18 cellular contexts compared by ENCODE assay signal in genomic region chr18:48571619-48572384, GRCh38. TPM values are rescaled to one million over a fixed set of nuclear protein-coding genes. Genes with fewer than 3 reads are reported as not detected.
DNase-seq lines count a peak whose midpoint lies in the region; FAIRE-seq and TF ChIP-seq lines count a peak whose summit lies in the region.
"Had no signal": no experiment of that assay in that cellular context is flagged by ENCODE, and none has a peak within 500 bp of the region (broad histone marks: within the 10 kb centered on the region; RNA-seq: fewer than 3 reads in every experiment).

No MANE protein-coding gene starts in this region.

- H3K27ac ChIP-seq in mammary epithelial cell (ENCODE audit: insufficient read depth, low read depth, low read length) (no peak overlapping the region), kidney (ENCODE audit: low read depth in 2 of 2, low read length in 2 of 2) (no peak overlapping the region), tibial artery (peak overlapping the region; percentile 16 to 53)
- H3K27ac ChIP-seq: 22Rv1, BLaER1 had no signal

- H3K4me3 Mint-ChIP-seq in MCF 10A (ENCODE audit: unreplicated experiment), result no peak overlapping the region
- H3K4me3 Mint-ChIP-seq: CD8-positive, alpha-beta memory T cell had no signal

- no peak for FAIRE-seq in kidney (lab: Jason Lieb, UNC)
- FAIRE-seq: GM18507, RCC 7860 had no signal

- DNase-seq in MCF 10A (ENCODE audit: unreplicated experiment) (no peak), mammary epithelial cell (no peak), cardiac fibroblast (ENCODE audit: low read depth in 2 of 2) (peak; percentile 43 to 47), kidney (peak; percentile 5), tibial artery (no peak), GOT3 (lab: John Stamatoyannopoulos, UW) (no peak), AML-193 (lab: John Stamatoyannopoulos, UW) (no peak), T-helper 1 cell (no peak)
- DNase-seq: CD8-positive, alpha-beta memory T cell; DMS79 treated with DMSO at 0.1 percent for 48 hours; Kasumi-1; NCI-H187 treated with DMSO at 0.1 percent for 48 hours; NCI-H446; SHP77 treated with DMSO at 0.1 percent for 48 hours had no signal

- H3K36me3 Mint-ChIP-seq in MCF 10A (ENCODE audit: insufficient read depth, unreplicated experiment), result peaks cover 6% of the 10 kb centered on the region

- no TSS peak for BruUV-seq in MCF 10A (replicated peaks; lab: Mats Ljungman, UMichigan)
- no TSS peak for BruUV-seq in mammary epithelial cell (replicated peaks; lab: Mats Ljungman, UMichigan)

- H3K9me3 ChIP-seq in mammary epithelial cell (replicated peaks; ENCODE audit: insufficient read depth, low read length), result no peaks in the 10 kb centered on the region
- H3K9me3 ChIP-seq in kidney (ENCODE audit: control insufficient read depth in 1 of 2, low read length in 2 of 2), result no peaks in the 10 kb centered on the region
- no peaks in the 10 kb centered on the region for H3K9me3 ChIP-seq in tibial artery

- peak overlapping the region; percentile 30 for H3K27ac Mint-ChIP-seq in MCF 10A (ENCODE audit: low read depth, unreplicated experiment)
- H3K27ac Mint-ChIP-seq: CD8-positive, alpha-beta memory T cell had no signal

- no peak overlapping the region for H3K4me2 ChIP-seq in mammary epithelial cell (ENCODE audit: insufficient read depth, low read depth, low read length)
- H3K4me2 ChIP-seq: BLaER1 had no signal

- no peaks in the 10 kb centered on the region for H3K27me3 ChIP-seq in mammary epithelial cell (ENCODE audit: insufficient read depth, low read length)
- H3K27me3 ChIP-seq in tibial artery, result no peaks in the 10 kb centered on the region
- H3K27me3 ChIP-seq: BLaER1 had no signal

- H3K36me3 ChIP-seq in mammary epithelial cell (ENCODE audit: insufficient read depth, low read length) (no peaks in the 10 kb centered on the region), kidney (ENCODE audit: control insufficient read depth in 1 of 2, insufficient read depth in 2 of 2, low read length in 2 of 2) (no peaks in the 10 kb centered on the region), tibial artery (peaks cover 0 to 7% (median 0%) of the 10 kb centered on the region in 3 donors)

- 97% methylated on average over 3 of the region's 3 CpGs for WGBS in mammary epithelial cell (ENCODE audit: low coverage, missing lambda C conversion rate)

- H3K79me2 ChIP-seq in mammary epithelial cell (ENCODE audit: insufficient read depth, low read length), result peaks cover 72% of the 10 kb centered on the region

- H3K9ac ChIP-seq in mammary epithelial cell (ENCODE audit: insufficient read depth, low read length) (no peak overlapping the region), kidney (ENCODE audit: low read length in 2 of 2) (no peak overlapping the region)
- H3K9ac ChIP-seq: BLaER1 had no signal

- no peaks in the 10 kb centered on the region for H4K20me1 ChIP-seq in mammary epithelial cell (ENCODE audit: insufficient read depth, low read length)

- intact Hi-C loops in MCF 10A (cut with micrococcal nuclease), result no loop called here
- intact Hi-C loops in mammary epithelial cell (cut with micrococcal nuclease), result no loop called here
- intact Hi-C loops in kidney (cut with DNase I), result no loop called here
- intact Hi-C loops in tibial artery (cut with DNase I; ENCODE audit: low total_unique reads), result no loop called here

- peaks cover 21% of the 10 kb centered on the region for H3K4me1 Mint-ChIP-seq in MCF 10A (ENCODE audit: insufficient read depth, unreplicated experiment)
- H3K4me1 Mint-ChIP-seq: CD8-positive, alpha-beta memory T cell had no signal

- dilution Hi-C loops in mammary epithelial cell (cut with HindIII; ENCODE audit: low sequenced_read_pairs), result no loop called here

- TF ChIP-seq CTCF in MCF 10A (IDR thresholded peaks at IDR 0.05; ENCODE audit: unreplicated experiment), result no peak
- no peak for TF ChIP-seq CTCF in mammary epithelial cell (conservative IDR thresholded peaks at IDR 0.05 in 1 of 2, IDR thresholded peaks at IDR 0.05 in 1 of 2; ENCODE audit: extremely low read depth in 1 of 2, insufficient read depth in 1 of 2, low read depth in 1 of 2, low read length in 2 of 2)
- no peak for TF ChIP-seq CTCF in cardiac fibroblast (IDR thresholded peaks at IDR 0.05; ENCODE audit: low read depth, low read length)
- TF ChIP-seq CTCF in kidney (IDR thresholded peaks at IDR 0.05; ENCODE audit: borderline replicate concordance, extremely low read depth, insufficient read depth), result no peak
- no peak for TF ChIP-seq CTCF in tibial artery (IDR thresholded peaks at IDR 0.05)

- POLR2A ChIA-PET in MCF 10A (lab: Yijun Ruan, JAX), result no interaction called here

- CTCF ChIA-PET in MCF 10A (lab: Yijun Ruan, JAX), result interaction anchor here (0.5 kb wide), 1 partner anchor 84 kb away, joined by 6 read pairs; no protein-coding TSS in a partner anchor
- CTCF ChIA-PET in mammary epithelial cell (lab: Charles Lee; ENCODE audit: low non-redundant PET), result no interaction called here

- no peak overlapping the region for H2AFZ ChIP-seq in mammary epithelial cell (ENCODE audit: low read depth, low read length)

- no peaks in the 10 kb centered on the region for H3K27me3 Mint-ChIP-seq in MCF 10A (ENCODE audit: insufficient read depth, unreplicated experiment)

- H3K4me1 ChIP-seq in mammary epithelial cell (ENCODE audit: insufficient read depth, low read length) (peaks cover under 1% of the 10 kb centered on the region), kidney (ENCODE audit: control insufficient read depth in 1 of 2, insufficient read depth in 1 of 2, low read depth in 1 of 2, low read length in 2 of 2) (no peaks in the 10 kb centered on the region), tibial artery (peaks cover 0 to 74% (median 32%) of the 10 kb centered on the region in 4 donors)

- no peaks in the 10 kb centered on the region for H3K9me3 Mint-ChIP-seq in MCF 10A (ENCODE audit: unreplicated experiment)

- in situ Hi-C loops in mammary epithelial cell (cut with MboI; ENCODE audit: low sequenced_read_pairs in 2 of 2), result no loop called here

- H3K4me3 ChIP-seq in mammary epithelial cell (replicated peaks in 1 of 3; ENCODE audit: insufficient read depth in 1 of 3, low read depth in 2 of 3, low read length in 3 of 3) (no peak overlapping the region), cardiac fibroblast (replicated peaks in 1 of 2; ENCODE audit: low read depth in 2 of 2, low read length in 2 of 2) (no peak overlapping the region), kidney (ENCODE audit: low read length in 2 of 2) (no peak overlapping the region), tibial artery (no peak overlapping the region)
- H3K4me3 ChIP-seq: BLaER1 had no signal

RNA-seq across cellular contexts. Expression of gene CTIF, which starts 33.0 kb away (rescaled TPM):
- total RNA-seq in MCF 10A (2022) (82.2 and 95.8 TPM in 2 replicates), mammary epithelial cell (10 to 100 TPM; 68.8 to 70.8 TPM), kidney (37.3 TPM)
- polyA plus RNA-seq in mammary epithelial cell (13.8 TPM), kidney (ENCODE audit: insufficient read depth, low read depth, low replicate concordance) (41.9 TPM)
- 37.5 TPM for polyA minus RNA-seq in mammary epithelial cell

Comparison
In these comparisons a context has a peak if more than half of its experiments do, and no peak if none do; other contexts are left out.
1. DNase-seq: peak in cardiac fibroblast (2 of 2) and kidney (single experiment); none in MCF 10A (single experiment), mammary epithelial cell (single experiment), tibial artery (0 of 2), GOT3 (single experiment), AML-193 (0 of 2) and T-helper 1 cell (0 of 5).
2. H3K27ac ChIP-seq: peak in tibial artery (2 of 2); none in mammary epithelial cell (single experiment) and kidney (0 of 2).